In genomic region chr16:30657866-30658730, GRCh38 we compare ENCODE assay signal across 8 cellular contexts. TPM values are rescaled to one million over a fixed set of nuclear protein-coding genes. Genes with fewer than 3 reads are reported as not detected.
A peak's percentile ranks its signal among the peaks of the same experiment; 100 is the strongest.
DNase-seq lines count a peak whose midpoint lies in the region; ATAC-seq and TF ChIP-seq lines count a peak whose summit lies in the region.

FBRS (plus strand) TSS chr16:30658431; CDS start chr16:30659519, 1,088 bp downstream.

- TF ChIP-seq CTCF in omental fat pad (IDR thresholded peaks at IDR 0.05), result peak in 1 of 3 donors; percentile 49
- peak; percentile 66 for TF ChIP-seq CTCF in thoracic aorta (IDR thresholded peaks at IDR 0.05)

- H3K36me3 Mint-ChIP-seq in activated naive CD4-positive, alpha-beta T cell treated with anti-CD3 and anti-CD28 coated beads, Interleukin-2, amount 50 U/mL, for 72 hours, result peaks cover 30 to 50% of the 10 kb centered on the region in 2 donors

- peak; percentile 64 for ATAC-seq in HG02571 (IDR thresholded peaks at IDR 0.05; ENCODE audit: unreplicated experiment)
- peak; percentile 86 for ATAC-seq in SK-N-SH treated with all-trans-retinoic acid at 6 μM for 48 hours
- ATAC-seq in activated naive CD4-positive, alpha-beta T cell treated with anti-CD3 and anti-CD28 coated beads, Interleukin-2, amount 50 U/mL, for 72 hours, result peak; percentile 78 to 79
- ATAC-seq in omental fat pad (ENCODE audit: low FRiP score), result peak; percentile 88
- ATAC-seq in thoracic aorta (ENCODE audit: insufficient number of reproducible peaks, low FRiP score, low read depth), result peak; percentile 91

- no peaks in the 10 kb centered on the region for H3K9me3 ChIP-seq in thoracic aorta

- DNase-seq in NCI-H1048 (lab: John Stamatoyannopoulos, UW) (peak; percentile 94), glomerular endothelial cell (ENCODE audit: extremely low read depth, low read depth, low spot score) (peak; percentile 98), omental fat pad (ENCODE audit: low spot score) (peak; percentile 99), thoracic aorta (ENCODE audit: low spot score) (peak; percentile 100)
- DNase-seq in activated naive CD4-positive, alpha-beta T cell treated with anti-CD3 and anti-CD28 coated beads, Interleukin-2, amount 50 U/mL, for 72 hours (ENCODE audit: low spot score in 2 of 2), result peak; percentile 99 to 100

- H3K9me3 Mint-ChIP-seq in activated naive CD4-positive, alpha-beta T cell treated with anti-CD3 and anti-CD28 coated beads, Interleukin-2, amount 50 U/mL, for 72 hours, result no peaks in the 10 kb centered on the region

- no peaks in the 10 kb centered on the region for H3K27me3 ChIP-seq in thoracic aorta (replicated peaks; ENCODE audit: insufficient read depth)

- peak within 1 kb of the TSS; percentile 93 to 100 for H3K27ac Mint-ChIP-seq in activated naive CD4-positive, alpha-beta T cell treated with anti-CD3 and anti-CD28 coated beads, Interleukin-2, amount 50 U/mL, for 72 hours

- H3K4me3 ChIP-seq in GM08714 (ENCODE audit: low read length), result peak within 1 kb of the TSS; percentile 63
- H3K4me3 ChIP-seq in thoracic aorta, result peak within 1 kb of the TSS; percentile 98

- H3K4me1 ChIP-seq in thoracic aorta (ENCODE audit: control insufficient read depth in 1 of 2, low read depth in 2 of 2), result peaks cover 18 to 51% of the 10 kb centered on the region in 2 donors

- H3K27ac ChIP-seq in thoracic aorta, result peak within 1 kb of the TSS; percentile 98 to 99

- H3K36me3 ChIP-seq in thoracic aorta, result peaks cover 46% of the 10 kb centered on the region

TF ChIP-seq in SK-N-SH treated with all-trans-retinoic acid at 6 μM for 48 hours, 23 proteins besides CTCF, POLR2A, EP300 and RAD21:
- TF ChIP-seq ARNTL (CRISPR knock-in tag; IDR thresholded peaks at IDR 0.05; ENCODE audit: borderline replicate concordance, low read depth) (no peak), BACH2 (CRISPR knock-in tag; IDR thresholded peaks at IDR 0.05; ENCODE audit: borderline replicate concordance) (no peak), ISL1 (CRISPR knock-in tag; IDR thresholded peaks at IDR 0.05) (no peak), ZFP3 (CRISPR knock-in tag; IDR thresholded peaks at IDR 0.05) (0 out of 2 replicates have a peak, but pooled peaks have one; percentile 0), ZNF565 (CRISPR knock-in tag; conservative IDR thresholded peaks at IDR 0.05; ENCODE audit: low read depth) (no peak), RARB (CRISPR knock-in tag; IDR thresholded peaks at IDR 0.05) (no peak), TSHZ2 (CRISPR knock-in tag; IDR thresholded peaks at IDR 0.05) (peak; percentile 65; the same call in 1 of the 2 replicates), ZC3H10 (CRISPR knock-in tag; IDR thresholded peaks at IDR 0.05) (no peak)

RNA-seq across cellular contexts. Expression of gene FBRS, which starts in this region (rescaled TPM):
- total RNA-seq in activated naive CD4-positive, alpha-beta T cell treated with anti-CD3 and anti-CD28 coated beads, Interleukin-2, amount 50 U/mL, for 72 hours, result 100 to 1,000 TPM; 104 to 117 TPM
- total RNA-seq in glomerular endothelial cell (34.3 and 64.9 TPM in 2 replicates), omental fat pad (10 to 100 TPM; 15.4 to 49.7 (median 23.4) TPM), thoracic aorta (100 to 1,000 TPM in 1 of 2 donors, 10 to 100 TPM in 1; 39.3 to 160 TPM)

Comparison
In these comparisons a context has a peak if more than half of its experiments do, and no peak if none do; other contexts are left out.
1. Peak in every context shown above with its lines: DNase-seq, ATAC-seq, H3K4me3 ChIP-seq and H3K27ac ChIP-seq.